8 cellular contexts compared by ENCODE assay signal in the genomic region with DNA sequence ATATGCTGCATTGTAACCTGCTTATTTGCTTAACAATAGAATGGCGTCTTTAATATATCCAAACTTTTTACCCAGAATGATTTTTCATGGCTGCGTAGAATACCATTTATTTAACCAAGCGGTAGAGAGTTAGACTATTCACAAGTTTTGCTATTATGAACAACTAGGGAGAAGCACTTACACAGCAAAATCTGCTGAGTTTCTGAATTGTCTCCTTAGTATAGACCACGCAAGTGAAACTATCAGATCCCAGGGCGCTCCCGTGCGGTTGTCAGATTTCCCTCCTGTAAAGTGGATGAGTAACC. TPM values are rescaled to one million over a fixed set of nuclear protein-coding genes. Genes with fewer than 3 reads are reported as not detected.
A peak's percentile ranks its signal among the peaks of the same experiment; 100 is the strongest.
DNase-seq lines count a peak whose midpoint lies in the region; FAIRE-seq and TF ChIP-seq lines count a peak whose summit lies in the region.

No MANE protein-coding gene starts in this region.

- in situ Hi-C loops in SK-MEL-5 (cut with HindIII; ENCODE audit: low pct_unique_long_range_greater_than_20kb, low sequenced_read_pairs) = no loop called here

- FAIRE-seq in GM12891 (lab: Jason Lieb, UNC) = no peak

- H3K9ac ChIP-seq in skeletal muscle satellite cell (ENCODE audit: low read depth, low read length) = no peak overlapping the region

- peak overlapping the region; percentile 91 for H3K4me2 ChIP-seq in skeletal muscle satellite cell (ENCODE audit: low read length)

- no peaks in the 10 kb centered on the region for H3K36me3 ChIP-seq in skeletal muscle satellite cell (ENCODE audit: insufficient read depth, low read length)

- no peak for TF ChIP-seq CTCF in fibroblast of mammary gland (conservative IDR thresholded peaks at IDR 0.05; ENCODE audit: control insufficient read depth, insufficient read depth, low read depth, low read length)

- H3K27me3 ChIP-seq in skeletal muscle satellite cell (ENCODE audit: control insufficient read depth, insufficient read depth, low read length) = peaks cover 21% of the 10 kb centered on the region

- H3K4me3 ChIP-seq in fibroblast of mammary gland (ENCODE audit: control insufficient read depth, low read depth, low read length) = no peak overlapping the region
- H3K4me3 ChIP-seq in skeletal muscle satellite cell (ENCODE audit: low read length) = peak overlapping the region; percentile 70

- TF ChIP-seq POLR2A in GM12891 (IDR thresholded peaks at IDR 0.05; ENCODE audit: low read depth, low read length) = no peak

- H3K4me1 ChIP-seq in skeletal muscle satellite cell (ENCODE audit: control insufficient read depth, insufficient read depth, low read length) = peaks cover 8% of the 10 kb centered on the region

- DNase-seq in NCI-H524 (lab: John Stamatoyannopoulos, UW) (peak; percentile 34 to 57), NCI-H524 treated with DMSO at 0.1 percent for 48 hours (lab: John Stamatoyannopoulos, UW) (no peak), SK-MEL-5 (ENCODE audit: low read depth, low spot score) (peak; percentile 55), fibroblast of mammary gland (ENCODE audit: low read depth) (peak; percentile 45), GM03348 (ENCODE audit: low spot score) (no peak), GM12891 (ENCODE audit: insufficient read length, low spot score) (no peak)
- no peak for DNase-seq in stimulated activated naive CD4-positive, alpha-beta T cell treated with Interleukin-2 at 50 U/mL for 16 hours (lab: John Stamatoyannopoulos, UW)

- H3K9me3 ChIP-seq in skeletal muscle satellite cell (replicated peaks; ENCODE audit: low read length) = no peaks in the 10 kb centered on the region

TF ChIP-seq in GM12891, 5 proteins besides CTCF, POLR2A, EP300 and RAD21:
- TF ChIP-seq PAX5 (IDR thresholded peaks at IDR 0.05; ENCODE audit: insufficient read depth, low read length, severe bottlenecking) = no peak
- TF ChIP-seq POLR2AphosphoS5 (IDR thresholded peaks at IDR 0.05; ENCODE audit: low read depth, low read length) = no peak
- TF ChIP-seq TAF1 (IDR thresholded peaks at IDR 0.05; ENCODE audit: low read depth, low read length) = no peak
- TF ChIP-seq POU2F2 (IDR thresholded peaks at IDR 0.05; ENCODE audit: low read depth, low read length) = no peak
- no peak for TF ChIP-seq SPI1 (IDR thresholded peaks at IDR 0.05; ENCODE audit: low read depth, low read length)

RNA-seq across cellular contexts. Expression of a gene that starts 12.6 kb away (rescaled TPM):
- total RNA-seq in SK-MEL-5 (2014; rRNA removed; shearing (Covaris generic)) = 78.6 and 82.0 TPM in 2 replicates
- 60.8 and 75.5 TPM in 2 replicates for polyA plus RNA-seq in SK-MEL-5 (2015; cell fraction: cytosol; rRNA removed)
- polyA plus RNA-seq in SK-MEL-5 (2015; cell fraction: nucleus; rRNA removed) = 143 and 158 TPM in 2 replicates
- 54.5 and 55.9 TPM in 2 replicates for total RNA-seq in skeletal muscle satellite cell (2012; rRNA removed)
- 29.2 TPM for polyA plus RNA-seq in GM12891 (2012; ENCODE audit: low read depth, missing spikeins)

Comparison
In these comparisons a context has a peak if more than half of its experiments do, and no peak if none do; other contexts are left out.
1. DNase-seq: peak in NCI-H524 (2 of 2), SK-MEL-5 (single experiment) and fibroblast of mammary gland (single experiment); none in NCI-H524 treated with DMSO at 0.1 percent for 48 hours (single experiment), GM03348 (single experiment), stimulated activated naive CD4-positive, alpha-beta T cell treated with Interleukin-2 at 50 U/mL for 16 hours (single experiment) and GM12891 (single experiment).